In genomic region chr3:53789459-53789858, GRCh38 we compare ENCODE assay signal across 9 cellular contexts. TPM values are rescaled to one million over a fixed set of nuclear protein-coding genes. Genes with fewer than 3 reads are reported as not detected.
"Had no signal": no experiment of that assay in that cellular context is flagged by ENCODE, and none has a peak within 500 bp of the region (broad histone marks: within the 10 kb centered on the region; RNA-seq: fewer than 3 reads in every experiment).

No MANE protein-coding gene starts in this region.

- H3K27ac Mint-ChIP-seq: HFFc6, IgD-negative memory B cell had no signal

- H3K4me3 ChIP-seq: HAP-1 had no signal

- H3K4me1 ChIP-seq: HAP-1 had no signal

- H3K36me3 Mint-ChIP-seq: IgD-negative memory B cell had no signal

- H3K27ac ChIP-seq: HL-60 had no signal

- H3K9me3 ChIP-seq: HAP-1 had no signal

- DNase-seq: GOT3, H7, HFFc6 had no signal

- H3K4me3 Mint-ChIP-seq: HFFc6, IgD-negative memory B cell had no signal

- H3K36me3 ChIP-seq: HAP-1 had no signal

- ATAC-seq: HCT116, HepG2 had no signal

- H3K4me1 Mint-ChIP-seq: IgD-negative memory B cell had no signal

- H3K9me3 Mint-ChIP-seq: HFFc6, IgD-negative memory B cell had no signal

RNA-seq across cellular contexts. Expression of gene CHDH, which starts 56.8 kb away (rescaled TPM):
- total RNA-seq: HFFc6, HT1080 had no signal

RNA-seq across cellular contexts. Expression of gene IL17RB, which starts 56.9 kb away (rescaled TPM):
- total RNA-seq: HFFc6, HT1080 had no signal
